In the genomic region with DNA sequence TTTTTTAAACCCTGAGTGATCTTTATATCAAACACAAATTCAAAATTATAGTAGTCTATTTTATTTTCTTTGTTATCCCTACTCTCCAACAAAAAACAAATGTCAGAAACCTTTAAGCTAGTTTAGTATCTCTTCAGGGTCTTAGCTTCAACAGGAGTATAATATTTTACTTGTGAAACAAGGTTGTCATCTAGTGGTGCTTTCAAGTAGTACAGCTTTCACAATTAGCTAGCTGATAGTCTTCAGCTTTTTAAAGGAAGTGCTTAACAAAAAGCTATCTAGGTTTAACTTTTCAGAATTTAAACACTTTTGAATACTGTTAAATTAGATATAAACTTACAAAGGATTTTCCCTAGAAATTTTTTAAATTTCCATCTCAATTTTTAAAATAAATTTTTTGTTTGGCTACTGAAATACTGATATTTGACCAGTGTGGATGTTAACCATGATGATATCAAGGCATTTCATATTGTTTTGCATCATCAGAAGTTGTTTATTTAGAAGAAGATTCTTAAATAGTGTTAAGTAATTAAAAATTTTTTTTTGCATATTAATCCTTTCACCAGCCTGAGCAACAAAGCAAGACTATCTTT, we compare ENCODE assay signal across 1 cellular context.
TF ChIP-seq lines count a peak whose summit lies in the region.

No MANE protein-coding gene starts in this region.

TF ChIP-seq in GM23338, 12 proteins besides CTCF, POLR2A, EP300 and RAD21 (continued from another document):
- TF ChIP-seq, protein P1, sequence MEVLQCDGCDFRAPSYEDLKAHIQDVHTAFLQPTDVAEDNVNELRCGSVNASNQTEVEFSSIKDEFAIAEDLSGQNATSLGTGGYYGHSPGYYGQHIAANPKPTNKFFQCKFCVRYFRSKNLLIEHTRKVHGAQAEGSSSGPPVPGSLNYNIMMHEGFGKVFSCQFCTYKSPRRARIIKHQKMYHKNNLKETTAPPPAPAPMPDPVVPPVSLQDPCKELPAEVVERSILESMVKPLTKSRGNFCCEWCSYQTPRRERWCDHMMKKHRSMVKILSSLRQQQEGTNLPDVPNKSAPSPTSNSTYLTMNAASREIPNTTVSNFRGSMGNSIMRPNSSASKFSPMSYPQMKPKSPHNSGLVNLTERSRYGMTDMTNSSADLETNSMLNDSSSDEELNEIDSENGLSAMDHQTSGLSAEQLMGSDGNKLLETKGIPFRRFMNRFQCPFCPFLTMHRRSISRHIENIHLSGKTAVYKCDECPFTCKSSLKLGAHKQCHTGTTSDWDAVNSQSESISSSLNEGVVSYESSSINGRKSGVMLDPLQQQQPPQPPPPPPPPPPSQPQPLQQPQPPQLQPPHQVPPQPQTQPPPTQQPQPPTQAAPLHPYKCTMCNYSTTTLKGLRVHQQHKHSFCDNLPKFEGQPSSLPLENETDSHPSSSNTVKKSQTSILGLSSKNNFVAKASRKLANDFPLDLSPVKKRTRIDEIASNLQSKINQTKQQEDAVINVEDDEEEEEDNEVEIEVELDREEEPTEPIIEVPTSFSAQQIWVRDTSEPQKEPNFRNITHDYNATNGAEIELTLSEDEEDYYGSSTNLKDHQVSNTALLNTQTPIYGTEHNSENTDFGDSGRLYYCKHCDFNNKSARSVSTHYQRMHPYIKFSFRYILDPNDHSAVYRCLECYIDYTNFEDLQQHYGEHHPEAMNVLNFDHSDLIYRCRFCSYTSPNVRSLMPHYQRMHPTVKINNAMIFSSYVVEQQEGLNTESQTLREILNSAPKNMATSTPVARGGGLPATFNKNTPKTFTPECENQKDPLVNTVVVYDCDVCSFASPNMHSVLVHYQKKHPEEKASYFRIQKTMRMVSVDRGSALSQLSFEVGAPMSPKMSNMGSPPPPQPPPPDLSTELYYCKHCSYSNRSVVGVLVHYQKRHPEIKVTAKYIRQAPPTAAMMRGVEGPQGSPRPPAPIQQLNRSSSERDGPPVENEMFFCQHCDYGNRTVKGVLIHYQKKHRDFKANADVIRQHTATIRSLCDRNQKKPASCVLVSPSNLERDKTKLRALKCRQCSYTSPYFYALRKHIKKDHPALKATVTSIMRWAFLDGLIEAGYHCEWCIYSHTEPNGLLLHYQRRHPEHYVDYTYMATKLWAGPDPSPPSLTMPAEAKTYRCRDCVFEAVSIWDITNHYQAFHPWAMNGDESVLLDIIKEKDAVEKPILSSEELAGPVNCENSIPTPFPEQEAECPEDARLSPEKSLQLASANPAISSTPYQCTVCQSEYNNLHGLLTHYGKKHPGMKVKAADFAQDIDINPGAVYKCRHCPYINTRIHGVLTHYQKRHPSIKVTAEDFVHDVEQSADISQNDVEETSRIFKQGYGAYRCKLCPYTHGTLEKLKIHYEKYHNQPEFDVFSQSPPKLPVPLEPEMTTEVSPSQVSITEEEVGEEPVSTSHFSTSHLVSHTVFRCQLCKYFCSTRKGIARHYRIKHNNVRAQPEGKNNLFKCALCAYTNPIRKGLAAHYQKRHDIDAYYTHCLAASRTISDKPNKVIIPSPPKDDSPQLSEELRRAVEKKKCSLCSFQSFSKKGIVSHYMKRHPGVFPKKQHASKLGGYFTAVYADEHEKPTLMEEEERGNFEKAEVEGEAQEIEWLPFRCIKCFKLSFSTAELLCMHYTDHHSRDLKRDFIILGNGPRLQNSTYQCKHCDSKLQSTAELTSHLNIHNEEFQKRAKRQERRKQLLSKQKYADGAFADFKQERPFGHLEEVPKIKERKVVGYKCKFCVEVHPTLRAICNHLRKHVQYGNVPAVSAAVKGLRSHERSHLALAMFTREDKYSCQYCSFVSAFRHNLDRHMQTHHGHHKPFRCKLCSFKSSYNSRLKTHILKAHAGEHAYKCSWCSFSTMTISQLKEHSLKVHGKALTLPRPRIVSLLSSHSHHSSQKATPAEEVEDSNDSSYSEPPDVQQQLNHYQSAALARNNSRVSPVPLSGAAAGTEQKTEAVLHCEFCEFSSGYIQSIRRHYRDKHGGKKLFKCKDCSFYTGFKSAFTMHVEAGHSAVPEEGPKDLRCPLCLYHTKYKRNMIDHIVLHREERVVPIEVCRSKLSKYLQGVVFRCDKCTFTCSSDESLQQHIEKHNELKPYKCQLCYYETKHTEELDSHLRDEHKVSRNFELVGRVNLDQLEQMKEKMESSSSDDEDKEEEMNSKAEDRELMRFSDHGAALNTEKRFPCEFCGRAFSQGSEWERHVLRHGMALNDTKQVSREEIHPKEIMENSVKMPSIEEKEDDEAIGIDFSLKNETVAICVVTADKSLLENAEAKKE (CRISPR knock-in tag; IDR thresholded peaks at IDR 0.05): no peak
- no peak for TF ChIP-seq ZNF114 (CRISPR knock-in tag; IDR thresholded peaks at IDR 0.05)
